In genomic region chr18:63987743-63988142, GRCh38 we compare ENCODE assay signal across 20 cellular contexts. TPM values are rescaled to one million over a fixed set of nuclear protein-coding genes. Genes with fewer than 3 reads are reported as not detected.
DNase-seq lines count a peak whose midpoint lies in the region; ATAC-seq and TF ChIP-seq lines count a peak whose summit lies in the region.
"Had no signal": no experiment of that assay in that cellular context is flagged by ENCODE, and none has a peak within 500 bp of the region (broad histone marks: within the 10 kb centered on the region; RNA-seq: fewer than 3 reads in every experiment).

No MANE protein-coding gene starts in this region.

- ATAC-seq in IMR-90 (ENCODE audit: low read depth): peak; percentile 68
- ATAC-seq in GM21423 (IDR thresholded peaks at IDR 0.05; ENCODE audit: unreplicated experiment): no peak

- no CpG with 5 or more reads among the region's 2 CpGs for WGBS in IMR-90 (ENCODE audit: extremely low coverage in 2 of 2, insufficient read length in 1 of 2), 2 experiments

- no peak overlapping the region for H3K27ac ChIP-seq in IMR-90 (ENCODE audit: insufficient read depth, low read length)
- H3K27ac ChIP-seq: BLaER1, RWPE1, SK-N-MC had no signal

- peaks cover 2% of the 10 kb centered on the region; the same call in 1 of the 2 replicates for H3K4me1 ChIP-seq in IMR-90 (ENCODE audit: control insufficient read depth, insufficient read depth, low read length)
- H3K4me1 ChIP-seq: BLaER1 had no signal

- POLR2A ChIA-PET in IMR-90 (lab: Charles Lee; ENCODE audit: unreplicated experiment): no interaction called here

- dilution Hi-C loops in IMR-90 (cut with HindIII; ENCODE audit: low sequenced_read_pairs, unreplicated experiment): no loop called here

- H4K8ac ChIP-seq in IMR-90 (ENCODE audit: low read depth in 2 of 2, low read length in 2 of 2): no peak overlapping the region

- no peak for TF ChIP-seq RAD21 in IMR-90 (IDR thresholded peaks at IDR 0.05; ENCODE audit: low read length)

- no peaks in the 10 kb centered on the region for H4K20me1 ChIP-seq in IMR-90 (ENCODE audit: insufficient read depth, low read length)
- H4K20me1 ChIP-seq: BLaER1 had no signal

- no peak overlapping the region for H4K91ac ChIP-seq in IMR-90 (ENCODE audit: insufficient read depth, low read depth, low read length)

- no peak overlapping the region for H2BK15ac ChIP-seq in IMR-90 (ENCODE audit: low read depth, low read length)

- H3K4ac ChIP-seq in IMR-90 (ENCODE audit: low read depth, low read length): no peak overlapping the region

- no peak overlapping the region for H2AFZ ChIP-seq in IMR-90 (replicated peaks; ENCODE audit: low read length, poor library complexity)

- no peaks in the 10 kb centered on the region for H3K9me1 ChIP-seq in IMR-90 (ENCODE audit: insufficient read depth, low read length)

- BruUV-seq in IMR-90 (replicated peaks; lab: Mats Ljungman, UMichigan): no TSS peak

- H3K9ac ChIP-seq in IMR-90 (ENCODE audit: low read depth, low read length): no peak overlapping the region
- H3K9ac ChIP-seq: BLaER1 had no signal

- no peak for TF ChIP-seq CTCF in IMR-90 (conservative IDR thresholded peaks at IDR 0.05; ENCODE audit: low read depth, low read length)
- no peak for TF ChIP-seq CTCF in NB4 (IDR thresholded peaks at IDR 0.05; ENCODE audit: low read depth, low read length)

- intact Hi-C loops in IMR-90 (cut with micrococcal nuclease): no loop called here

- H3K4me3 ChIP-seq in IMR-90 (ENCODE audit: insufficient read depth, low read depth, low read length) (no peak overlapping the region), NB4 (ENCODE audit: low read depth, low read length) (no peak overlapping the region)
- H3K4me3 ChIP-seq: BLaER1, SK-N-MC had no signal

- no peaks in the 10 kb centered on the region for H3K27me3 ChIP-seq in IMR-90 (ENCODE audit: control insufficient read depth, insufficient read depth, low read length)
- H3K27me3 ChIP-seq: BLaER1 had no signal

- H3K9me3 ChIP-seq in IMR-90 (ENCODE audit: control insufficient read depth, insufficient read depth, low read length): no peaks in the 10 kb centered on the region
- H3K9me3 ChIP-seq: BLaER1 had no signal

- H3K36me3 ChIP-seq in IMR-90 (ENCODE audit: control insufficient read depth, insufficient read depth, low read length): peaks cover 10% of the 10 kb centered on the region

- DNase-seq in IMR-90 (no peak), NB4 (ENCODE audit: low read depth) (peak; percentile 27), amniotic epithelial cell (ENCODE audit: low read depth) (peak; percentile 70), iris pigment epithelial cell (ENCODE audit: low read depth) (peak; percentile 50), DMS53 (lab: John Stamatoyannopoulos, UW) (no peak)
- DNase-seq in activated CD4-positive, CD25-positive, alpha-beta regulatory T cell (lab: John Stamatoyannopoulos, UW): no peak
- DNase-seq: CD4-positive, alpha-beta memory T cell; NCI-H1092 treated with DMSO at 0.1 percent for 48 hours; NCI-H1436 treated with DMSO at 0.1 percent for 48 hours; NCI-H2029; NCI-H2171 treated with DMSO at 0.1 percent for 48 hours; NCI-H524 treated with DMSO at 0.1 percent for 48 hours; NCI-H82; SHP77 treated with DMSO at 0.1 percent for 48 hours; SW 1271 had no signal

- in situ Hi-C loops in IMR-90 (cut with MboI; ENCODE audit: low sequenced_read_pairs): no loop called here

- no peak overlapping the region for H2BK5ac ChIP-seq in IMR-90 (ENCODE audit: low read depth, low read length, poor library complexity, severe bottlenecking)

- no peak overlapping the region for H2BK120ac ChIP-seq in IMR-90 (ENCODE audit: low read depth, low read length)

- H3K23ac ChIP-seq in IMR-90 (ENCODE audit: low read depth, low read length): no peak overlapping the region

- H4K5ac ChIP-seq in IMR-90 (ENCODE audit: low read depth, low read length): no peak overlapping the region

- H3K56ac ChIP-seq in IMR-90 (ENCODE audit: extremely low read depth, insufficient read depth, low read length): no peak overlapping the region

- H3K14ac ChIP-seq in IMR-90 (replicated peaks; ENCODE audit: low read depth, low read length): no peak overlapping the region

- CTCF ChIA-PET in IMR-90 (lab: Yijun Ruan, JAX): no interaction called here

- no peak overlapping the region for H3K18ac ChIP-seq in IMR-90 (ENCODE audit: low read depth, low read length)

- H2AK9ac ChIP-seq in IMR-90 (replicated peaks; ENCODE audit: low read depth, low read length, poor library complexity): no peak overlapping the region

- H3K79me1 ChIP-seq in IMR-90 (ENCODE audit: low read depth in 1 of 2, low read length in 2 of 2): no peaks in the 10 kb centered on the region; a peak in 1 of 4 replicates

- no peak overlapping the region for H2BK20ac ChIP-seq in IMR-90 (ENCODE audit: low read depth, low read length)

- TF ChIP-seq POLR2A in IMR-90 (IDR thresholded peaks at IDR 0.05; ENCODE audit: low read depth, low read length) (no peak), NB4 (IDR thresholded peaks at IDR 0.05; ENCODE audit: extremely low read depth, insufficient read length) (no peak)

- H3K4me2 ChIP-seq in IMR-90 (ENCODE audit: low read depth, low read length): no peak overlapping the region
- H3K4me2 ChIP-seq: BLaER1 had no signal

- no peak overlapping the region for H2AK5ac ChIP-seq in IMR-90 (ENCODE audit: low read depth, low read length)

TF ChIP-seq in IMR-90, 13 proteins besides CTCF, POLR2A, EP300 and RAD21:
- no peak for TF ChIP-seq SMC3 (IDR thresholded peaks at IDR 0.05; ENCODE audit: low read depth, low read length)
- peak; percentile 78 for TF ChIP-seq CEBPB (IDR thresholded peaks at IDR 0.05; ENCODE audit: low read depth, low read length)
TF ChIP-seq in IMR-90: peak in this region for 1.

RNA-seq across cellular contexts. Expression of gene SERPINB8, which starts 17.9 kb away (rescaled TPM):
- 14.3 and 18.3 TPM in 2 replicates for total RNA-seq in IMR-90 (2012; rRNA removed)
- polyA plus RNA-seq in IMR-90 (2012; rRNA removed): 14.8 and 16.7 TPM in 2 replicates
- 4.4 and 6.2 TPM in 2 replicates for polyA plus RNA-seq in IMR-90 (2012; cell fraction: cytosol; rRNA removed)
- 4.9 and 21.9 TPM in 2 replicates for polyA plus RNA-seq in IMR-90 (2012; cell fraction: nucleus; rRNA removed; ENCODE audit: low replicate concordance)

RNA-seq across cellular contexts. Expression of gene HMSD, which starts 38.6 kb away (rescaled TPM):
- 0.28 and 0.36 TPM in 2 replicates for total RNA-seq in IMR-90 (2012; rRNA removed)
- 0.17 and 0.19 TPM in 2 replicates for polyA plus RNA-seq in IMR-90 (2012; rRNA removed)
- 0.03 and 0.22 TPM in 2 replicates for polyA plus RNA-seq in IMR-90 (2012; cell fraction: cytosol; rRNA removed)
- polyA plus RNA-seq in IMR-90 (2012; cell fraction: nucleus; rRNA removed; ENCODE audit: low replicate concordance): 0.10 and 0.75 TPM in 2 replicates
- polyA plus RNA-seq: CD4-positive, alpha-beta memory T cell; IgD-negative memory B cell had no signal

Comparison
In these comparisons a context has a peak if more than half of its experiments do, and no peak if none do; other contexts are left out.
1. DNase-seq: peak in NB4 (single experiment), amniotic epithelial cell (single experiment) and iris pigment epithelial cell (single experiment); none in IMR-90 (single experiment), activated CD4-positive, CD25-positive, alpha-beta regulatory T cell (0 of 4) and DMS53 (single experiment).